14 cellular contexts compared by ENCODE assay signal in the genomic region with DNA sequence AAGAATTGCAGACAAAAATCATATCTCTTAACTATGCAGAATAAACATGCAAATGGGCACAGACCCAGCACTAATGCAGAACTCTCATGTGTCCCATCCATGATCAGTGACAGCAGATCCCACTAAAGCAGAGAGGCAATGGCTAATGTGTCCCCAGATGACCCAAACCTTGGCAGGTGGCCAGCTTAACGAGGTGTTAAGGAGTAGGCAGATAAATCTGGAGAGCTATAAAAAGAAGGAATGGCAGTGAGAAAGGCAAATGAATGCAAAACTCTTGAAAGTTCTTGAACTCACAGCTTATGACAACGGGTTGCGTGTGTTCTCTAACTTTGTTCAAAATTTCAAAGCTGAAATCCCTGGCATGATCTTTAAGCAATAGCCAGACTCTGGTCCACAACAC.
A peak's percentile ranks its signal among the peaks of the same experiment; 100 is the strongest.
DNase-seq lines count a peak whose midpoint lies in the region; ATAC-seq and TF ChIP-seq lines count a peak whose summit lies in the region.
"Had no signal": no experiment of that assay in that cellular context is flagged by ENCODE, and none has a peak within 500 bp of the region (broad histone marks: within the 10 kb centered on the region; RNA-seq: fewer than 3 reads in every experiment).

No MANE protein-coding gene starts in this region.

- CTCF ChIA-PET in activated CD4-positive, alpha-beta memory T cell treated with anti-CD3 and anti-CD28 coated beads for 36 hours (lab: Charles Lee) = no interaction called here

- no peaks in the 10 kb centered on the region for H3K9me3 Mint-ChIP-seq in glutamatergic neuron (ENCODE audit: unreplicated experiment)
- peaks cover 2% of the 10 kb centered on the region for H3K9me3 Mint-ChIP-seq in activated CD4-positive, alpha-beta memory T cell treated with anti-CD3 and anti-CD28 coated beads for 36 hours

- H3K4me1 ChIP-seq in thyroid gland = peaks cover 9% of the 10 kb centered on the region in 2 donors

- 16% methylated on average over 3 of the region's 3 CpGs for WGBS in thyroid gland, 2 donors

- no peaks in the 10 kb centered on the region for H3K27me3 ChIP-seq in thyroid gland

- no peaks in the 10 kb centered on the region for H3K27me3 Mint-ChIP-seq in glutamatergic neuron (ENCODE audit: unreplicated experiment)
- no peaks in the 10 kb centered on the region for H3K27me3 Mint-ChIP-seq in activated CD4-positive, alpha-beta memory T cell treated with anti-CD3 and anti-CD28 coated beads for 36 hours

- intact Hi-C loops in thyroid gland (cut with DNase I) = no loop called here
- intact Hi-C loops in activated CD4-positive, alpha-beta memory T cell treated with anti-CD3 and anti-CD28 coated beads for 36 hours (cut with micrococcal nuclease) = no loop called here

- POLR2A ChIA-PET in activated CD4-positive, alpha-beta memory T cell treated with anti-CD3 and anti-CD28 coated beads for 36 hours (lab: Charles Lee) = no interaction called here

- no peaks in the 10 kb centered on the region for H3K36me3 Mint-ChIP-seq in glutamatergic neuron (ENCODE audit: unreplicated experiment)
- H3K36me3 Mint-ChIP-seq in activated CD4-positive, alpha-beta memory T cell treated with anti-CD3 and anti-CD28 coated beads for 36 hours = no peaks in the 10 kb centered on the region

- no peak overlapping the region for H3K27ac Mint-ChIP-seq in glutamatergic neuron (ENCODE audit: unreplicated experiment)
- H3K27ac Mint-ChIP-seq in activated CD4-positive, alpha-beta memory T cell treated with anti-CD3 and anti-CD28 coated beads for 36 hours = no peak overlapping the region

- no peak for ATAC-seq in GM19452 (IDR thresholded peaks at IDR 0.05; ENCODE audit: unreplicated experiment)

- TF ChIP-seq CTCF in glutamatergic neuron (IDR thresholded peaks at IDR 0.05; ENCODE audit: partially characterized antibody, unreplicated experiment) = no peak
- TF ChIP-seq CTCF in thyroid gland (IDR thresholded peaks at IDR 0.05) = no peak

- H3K27ac ChIP-seq in thyroid gland = no peak overlapping the region
- H3K27ac ChIP-seq: RWPE1 had no signal

- no peak overlapping the region for H3K4me3 ChIP-seq in thyroid gland (replicated peaks in 1 of 3)

- peaks cover 13% of the 10 kb centered on the region for H3K4me1 Mint-ChIP-seq in glutamatergic neuron (ENCODE audit: low read depth, unreplicated experiment)
- no peaks in the 10 kb centered on the region for H3K4me1 Mint-ChIP-seq in activated CD4-positive, alpha-beta memory T cell treated with anti-CD3 and anti-CD28 coated beads for 36 hours (ENCODE audit: low read depth)

- H3K36me3 ChIP-seq in thyroid gland = no peaks in the 10 kb centered on the region

- TF ChIP-seq POLR2A in thyroid gland (IDR thresholded peaks at IDR 0.05) = no peak

- H3K9me3 ChIP-seq in thyroid gland = no peaks in the 10 kb centered on the region

- H3K4me3 Mint-ChIP-seq in glutamatergic neuron (ENCODE audit: unreplicated experiment) = no peak overlapping the region
- H3K4me3 Mint-ChIP-seq in activated CD4-positive, alpha-beta memory T cell treated with anti-CD3 and anti-CD28 coated beads for 36 hours = no peak overlapping the region

- DNase-seq in NCI-H345 (lab: John Stamatoyannopoulos, UW) (peak; percentile 6), NCI-H345 treated with DMSO at 0.1 percent for 48 hours (lab: John Stamatoyannopoulos, UW; ENCODE audit: unreplicated experiment) (no peak), NCI-H510A treated with DMSO at 0.1 percent for 48 hours (lab: John Stamatoyannopoulos, UW) (peak; percentile 83), glutamatergic neuron (peak; percentile 45), thyroid gland (peak; percentile 67 to 79)
- DNase-seq in activated CD4-positive, alpha-beta memory T cell treated with anti-CD3 and anti-CD28 coated beads for 36 hours = no peak
- no peak for DNase-seq in activated CD8-positive, alpha-beta memory T cell treated with anti-CD3 and anti-CD28 coated beads, Interleukin-2, amount 50 U/mL, for 4 hours
- DNase-seq: activated effector memory CD4-positive, alpha-beta T cell treated with Interleukin-2 at 50 U/mL for 16 hours; effector CD8-positive, alpha-beta T cell; foreskin fibroblast; KG1; stimulated activated CD8-positive, alpha-beta memory T cell treated with anti-CD3 and anti-CD28 coated beads, Interleukin-4, amount 100 ng/mL, for 48 hours had no signal

Comparison
In these comparisons a context has a peak if more than half of its experiments do, and no peak if none do; other contexts are left out.
1. DNase-seq: peak in NCI-H345 (single experiment), NCI-H510A treated with DMSO at 0.1 percent for 48 hours (single experiment), glutamatergic neuron (single experiment) and thyroid gland (2 of 2); none in NCI-H345 treated with DMSO at 0.1 percent for 48 hours (single experiment), activated CD4-positive, alpha-beta memory T cell treated with anti-CD3 and anti-CD28 coated beads for 36 hours (single experiment) and activated CD8-positive, alpha-beta memory T cell treated with anti-CD3 and anti-CD28 coated beads, Interleukin-2, amount 50 U/mL, for 4 hours (single experiment).